ENCODE assay signal across 19 cellular contexts in genomic region chr5:34676409-34676808, GRCh38. TPM values are rescaled to one million over a fixed set of nuclear protein-coding genes. Genes with fewer than 3 reads are reported as not detected.
A peak's percentile ranks its signal among the peaks of the same experiment; 100 is the strongest.
DNase-seq lines count a peak whose midpoint lies in the region; ATAC-seq and TF ChIP-seq lines count a peak whose summit lies in the region.
"Had no signal": no experiment of that assay in that cellular context is flagged by ENCODE, and none has a peak within 500 bp of the region (broad histone marks: within the 10 kb centered on the region; RNA-seq: fewer than 3 reads in every experiment).

No MANE protein-coding gene starts in this region.

- H3K4me3 ChIP-seq in brain microvascular endothelial cell (ENCODE audit: low read depth, low read length) (no peak overlapping the region), tibial artery (no peak overlapping the region)
- H3K4me3 ChIP-seq: BLaER1, spleen, upper lobe of right lung had no signal

- no peaks in the 10 kb centered on the region for H3K9me3 ChIP-seq in tibial artery
- H3K9me3 ChIP-seq: BLaER1, spleen, upper lobe of right lung had no signal

- ATAC-seq in HG03280 (IDR thresholded peaks at IDR 0.05; ENCODE audit: unreplicated experiment), result no peak
- ATAC-seq: activated naive CD8-positive, alpha-beta T cell treated with anti-CD3 and anti-CD28 coated beads, Interleukin-2, amount 50 U/mL, for 24 hours; stimulated activated effector memory CD8-positive, alpha-beta T cell treated with anti-CD3 and anti-CD28 coated beads, Interleukin-12 subunit alpha, Interleukin-12 subunit beta, amount 100 ng/mL, for 72 hours; upper lobe of right lung had no signal

- H3K27me3 ChIP-seq in brain microvascular endothelial cell (replicated peaks), result no peaks in the 10 kb centered on the region
- H3K27me3 ChIP-seq in tibial artery, result no peaks in the 10 kb centered on the region
- H3K27me3 ChIP-seq: BLaER1, spleen, upper lobe of right lung had no signal

- intact Hi-C loops in tibial artery (cut with DNase I; ENCODE audit: low total_unique reads), result no loop called here

- peaks cover 0 to 66% (median 23%) of the 10 kb centered on the region in 4 donors for H3K4me1 ChIP-seq in tibial artery

- DNase-seq in NCI-H446 (lab: John Stamatoyannopoulos, UW) (peak; percentile 26 to 60), brain microvascular endothelial cell (peak; percentile 47), lung microvascular endothelial cell (ENCODE audit: low read depth in 2 of 2) (peak; percentile 50 to 59), tibial artery (no peak), kidney glomerular epithelial cell (lab: John Stamatoyannopoulos, UW) (no peak), midbrain (lab: John Stamatoyannopoulos, UW) (no peak), AML-193 (lab: John Stamatoyannopoulos, UW) (no peak)
- DNase-seq: activated CD4-positive, alpha-beta memory T cell treated with anti-CD3 and anti-CD28 coated beads for 36 hours; activated naive CD8-positive, alpha-beta T cell treated with anti-CD3 and anti-CD28 coated beads, Interleukin-2, amount 50 U/mL, for 24 hours; activated T-cell treated with anti-CD3 and anti-CD28 coated beads, Interleukin-2, amount 50 U/mL, for 48 hours; immature natural killer cell; mesendoderm; NCI-H1048; NCI-H2171; spleen; upper lobe of right lung had no signal

- in situ Hi-C loops in brain microvascular endothelial cell (cut with HindIII; ENCODE audit: low pct_ligation_motif_present, low sequenced_read_pairs), result no loop called here

- H3K36me3 ChIP-seq in brain microvascular endothelial cell (replicated peaks) (peaks cover 34% of the 10 kb centered on the region), tibial artery (no peaks in the 10 kb centered on the region)
- H3K36me3 ChIP-seq: spleen, upper lobe of right lung had no signal

- no peak for TF ChIP-seq CTCF in brain microvascular endothelial cell (IDR thresholded peaks at IDR 0.05; ENCODE audit: low read depth, low read length, missing control alignments)
- no peak for TF ChIP-seq CTCF in tibial artery (IDR thresholded peaks at IDR 0.05)

- H3K27ac ChIP-seq in brain microvascular endothelial cell (peak overlapping the region; percentile 91), tibial artery (peak overlapping the region; percentile 2 to 69)
- H3K27ac ChIP-seq: BLaER1, upper lobe of right lung had no signal

RNA-seq across cellular contexts. Expression of gene RAI14, which starts 20.3 kb away (rescaled TPM):
- total RNA-seq in lung microvascular endothelial cell, result 116 and 187 TPM in 2 replicates

Comparison
In these comparisons a context has a peak if more than half of its experiments do, and no peak if none do; other contexts are left out.
1. DNase-seq: peak in NCI-H446 (2 of 2), brain microvascular endothelial cell (single experiment) and lung microvascular endothelial cell (2 of 2); none in tibial artery (0 of 2), kidney glomerular epithelial cell (single experiment), midbrain (single experiment) and AML-193 (0 of 2).